15 cellular contexts compared by ENCODE assay signal in the genomic region with DNA sequence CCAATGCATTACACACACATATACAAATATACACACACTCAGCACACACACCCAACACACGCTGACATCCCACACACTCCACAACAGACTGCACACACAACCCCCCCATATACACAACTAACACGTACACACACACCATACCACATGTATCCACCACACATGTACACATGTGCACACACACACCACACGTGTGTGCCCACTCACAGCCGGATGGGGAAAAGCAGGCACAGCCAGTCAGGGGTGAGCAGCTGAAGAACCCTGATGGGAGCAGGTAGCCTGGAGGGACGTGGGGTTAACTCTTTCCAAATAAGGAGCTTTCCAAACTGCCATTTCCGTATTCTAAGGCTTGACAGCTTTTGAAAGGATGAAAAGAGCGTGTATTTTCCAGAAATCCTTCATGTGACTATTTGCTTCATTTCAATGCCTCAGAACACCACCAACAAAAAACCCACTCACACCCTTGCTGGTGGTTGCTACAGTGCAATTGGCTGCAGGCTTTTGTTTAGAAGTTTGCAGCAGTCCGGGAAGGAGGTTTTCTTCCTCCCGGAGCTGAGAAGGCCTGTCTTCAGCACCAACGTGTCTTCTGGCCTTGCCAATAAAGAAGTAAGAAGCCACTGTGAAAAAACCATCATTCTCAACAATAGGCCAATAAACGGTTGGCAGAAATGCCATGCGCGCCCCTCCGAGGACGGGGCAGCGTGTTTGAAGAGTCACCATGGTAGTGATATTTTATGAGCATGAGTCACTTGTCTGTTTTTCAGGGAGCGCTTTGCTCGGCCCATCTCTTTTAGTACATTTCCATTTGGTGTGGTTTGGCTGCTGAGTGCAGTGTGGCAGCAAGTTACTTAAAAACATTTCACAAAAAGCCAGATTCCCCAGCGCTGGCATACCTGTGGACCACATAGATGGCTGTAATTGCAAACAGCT.
A peak's percentile ranks its signal among the peaks of the same experiment; 100 is the strongest.
DNase-seq lines count a peak whose midpoint lies in the region; ATAC-seq, FAIRE-seq and TF ChIP-seq lines count a peak whose summit lies in the region.
"Had no signal": no experiment of that assay in that cellular context is flagged by ENCODE, and none has a peak within 500 bp of the region (broad histone marks: within the 10 kb centered on the region; RNA-seq: fewer than 3 reads in every experiment).

No MANE protein-coding gene starts in this region.

- peak overlapping the region; percentile 59 for H3K9ac ChIP-seq in smooth muscle cell (ENCODE audit: low read depth)

- peak overlapping the region; percentile 77 for H3K4me2 ChIP-seq in smooth muscle cell

- peak overlapping the region in 1 of 4 donors; percentile 10 for H3K4me3 ChIP-seq in esophagus muscularis mucosa
- no peak overlapping the region for H3K4me3 ChIP-seq in smooth muscle cell
- H3K4me3 ChIP-seq: left lung, tibial nerve had no signal

- H3K4me1 ChIP-seq in esophagus muscularis mucosa (peaks cover 0 to 20% (median 12%) of the 10 kb centered on the region in 4 donors), smooth muscle cell (ENCODE audit: low read depth) (peaks cover 10% of the 10 kb centered on the region)
- H3K4me1 ChIP-seq: left lung had no signal

- H3K79me2 ChIP-seq in smooth muscle cell (ENCODE audit: low read depth) = no peaks in the 10 kb centered on the region

- no peak for TF ChIP-seq EP300 in esophagus muscularis mucosa (IDR thresholded peaks at IDR 0.05)

- no peaks in the 10 kb centered on the region for H4K20me1 ChIP-seq in smooth muscle cell (ENCODE audit: low read depth)

- POLR2A ChIA-PET in RWPE1 (lab: Yijun Ruan, JAX; ENCODE audit: low non-redundant PET) = no interaction called here

- no peaks in the 10 kb centered on the region for H3K36me3 ChIP-seq in esophagus muscularis mucosa
- no peaks in the 10 kb centered on the region for H3K36me3 ChIP-seq in smooth muscle cell (ENCODE audit: low read depth)
- H3K36me3 ChIP-seq: left lung, tibial nerve had no signal

- no peak for ATAC-seq in HG02884 (IDR thresholded peaks at IDR 0.05; ENCODE audit: unreplicated experiment)
- ATAC-seq in GM21786 (IDR thresholded peaks at IDR 0.05; ENCODE audit: unreplicated experiment) = no peak
- ATAC-seq: activated T-helper 17 cell treated with anti-CD3 and anti-CD28 coated beads, Interleukin-2, amount 50 U/mL, for 72 hours; left lung had no signal

- H2AFZ ChIP-seq in smooth muscle cell (ENCODE audit: low read depth) = no peak overlapping the region

- CTCF ChIA-PET in RWPE1 (lab: Yijun Ruan, JAX) = no interaction called here

- 72% methylated on average over 18 of the region's 19 CpGs for WGBS in esophagus muscularis mucosa
- WGBS in smooth muscle cell (ENCODE audit: low lambda C conversion rate) = 30% methylated on average over 19 of the region's 19 CpGs

- H3K27ac ChIP-seq in RWPE1 (peak overlapping the region; percentile 30), esophagus muscularis mucosa (replicated peaks in 1 of 4) (peak overlapping the region; percentile 48 to 64 (median 56)), smooth muscle cell (ENCODE audit: low read depth) (peak overlapping the region; percentile 88)
- H3K27ac ChIP-seq: left lung, tibial nerve had no signal

- H3K27me3 ChIP-seq in esophagus muscularis mucosa = no peaks in the 10 kb centered on the region
- H3K27me3 ChIP-seq in smooth muscle cell (ENCODE audit: low read depth) = no peaks in the 10 kb centered on the region
- H3K27me3 ChIP-seq: left lung, tibial nerve had no signal

- TF ChIP-seq CTCF in RWPE1 (conservative IDR thresholded peaks at IDR 0.05; ENCODE audit: low read depth) (no peak), esophagus muscularis mucosa (IDR thresholded peaks at IDR 0.05) (no peak), smooth muscle cell (IDR thresholded peaks at IDR 0.05; ENCODE audit: borderline replicate concordance, insufficient read depth, poor library complexity, severe bottlenecking) (no peak)

- peaks cover 7% of the 10 kb centered on the region for H3F3A ChIP-seq in smooth muscle cell (ENCODE audit: low read depth)

- no peak for TF ChIP-seq POLR2A in H54 (IDR thresholded peaks at IDR 0.05; ENCODE audit: low read depth, low read length)
- TF ChIP-seq POLR2A in esophagus muscularis mucosa (IDR thresholded peaks at IDR 0.05; ENCODE audit: low read depth) = no peak

- intact Hi-C loops in esophagus muscularis mucosa (cut with DNase I) = no loop called here

- DNase-seq in H54 (ENCODE audit: insufficient read length, low spot score) = peak; percentile 62
- peak; percentile 55 for DNase-seq in RWPE1 (ENCODE audit: low spot score)
- DNase-seq in esophagus muscularis mucosa (ENCODE audit: extremely low spot score) = no peak
- DNase-seq in smooth muscle cell (lab: John Stamatoyannopoulos, UW; ENCODE audit: unreplicated experiment) = peak; percentile 20
- DNase-seq in frontal cortex (ENCODE audit: low spot score in 2 of 2) = no peak
- no peak for DNase-seq in NCI-H1436 (lab: John Stamatoyannopoulos, UW)
- DNase-seq: activated CD4-positive, CD25-positive, alpha-beta regulatory T cell; cerebellar nuclear complex; left lung; NCI-H2081 had no signal

- FAIRE-seq in H54 (lab: Jason Lieb, UNC) = peak; percentile 90
- FAIRE-seq in frontal cortex (lab: Jason Lieb, UNC) = no peak
- FAIRE-seq: D721Med had no signal

- no peaks in the 10 kb centered on the region for H3K9me3 ChIP-seq in esophagus muscularis mucosa
- H3K9me3 ChIP-seq in smooth muscle cell (replicated peaks; ENCODE audit: low read depth) = no peaks in the 10 kb centered on the region
- H3K9me3 ChIP-seq: left lung, tibial nerve had no signal

Comparison
In these comparisons a context has a peak if more than half of its experiments do, and no peak if none do; other contexts are left out.
1. DNase-seq: peak in H54 (single experiment), RWPE1 (single experiment) and smooth muscle cell (single experiment); none in esophagus muscularis mucosa (single experiment), frontal cortex (0 of 2) and NCI-H1436 (single experiment).
2. H3K27ac ChIP-seq: peak in every context shown above with its lines; median percentile 88 in smooth muscle cell; 56 in esophagus muscularis mucosa; 30 in RWPE1.